Comparison of ENCODE assay signal across 18 cellular contexts in the genomic region with DNA sequence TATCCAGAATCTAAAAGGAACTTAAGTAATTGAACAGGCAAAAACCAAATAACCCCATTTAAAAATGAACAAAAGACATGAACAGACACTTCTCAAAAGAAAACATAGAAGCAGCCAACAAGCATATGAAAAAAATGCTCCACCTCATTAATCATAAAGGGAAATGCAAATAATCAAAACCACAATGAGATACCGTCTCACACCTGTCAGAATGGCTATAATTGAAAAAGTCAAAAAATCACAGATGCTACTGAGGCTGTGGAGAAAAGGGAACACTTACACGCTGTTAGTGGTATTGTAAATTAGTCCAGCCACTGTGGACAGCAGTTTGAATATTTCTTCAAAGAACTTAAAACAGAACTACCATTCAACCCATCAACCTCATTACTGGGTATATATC.
DNase-seq lines count a peak whose midpoint lies in the region; ATAC-seq and TF ChIP-seq lines count a peak whose summit lies in the region.
"Had no signal": no experiment of that assay in that cellular context is flagged by ENCODE, and none has a peak within 500 bp of the region (broad histone marks: within the 10 kb centered on the region; RNA-seq: fewer than 3 reads in every experiment).

No MANE protein-coding gene starts in this region.

- H3K36me3 Mint-ChIP-seq in memory B cell (no peaks in the 10 kb centered on the region), Calu3 (ENCODE audit: insufficient read depth, unreplicated experiment) (no peaks in the 10 kb centered on the region)
- H3K36me3 Mint-ChIP-seq: CD4-positive, alpha-beta memory T cell had no signal

- H3K4me3 Mint-ChIP-seq in memory B cell (no peak overlapping the region), Calu3 (ENCODE audit: low read depth, unreplicated experiment) (no peak overlapping the region)
- H3K4me3 Mint-ChIP-seq: CD4-positive, alpha-beta memory T cell had no signal

- DNase-seq in NCI-H1105 treated with DMSO at 0.1 percent for 48 hours (lab: John Stamatoyannopoulos, UW) (peak; percentile 48), NCI-H1105 (lab: John Stamatoyannopoulos, UW) (no peak), NCI-H1436 treated with DMSO at 0.1 percent for 48 hours (lab: John Stamatoyannopoulos, UW) (peak; percentile 55), NCI-H748 (lab: John Stamatoyannopoulos, UW; ENCODE audit: unreplicated experiment) (peak; percentile 37), memory B cell (ENCODE audit: low spot score in 2 of 2) (no peak), Calu3 (no peak)
- no peak for DNase-seq in stimulated activated CD4-positive, alpha-beta T cell treated with anti-CD3 and anti-CD28 coated beads, Interleukin-2, amount 100 ng/mL, for 48 hours
- no peak for DNase-seq in stimulated activated naive CD4-positive, alpha-beta T cell (lab: John Stamatoyannopoulos, UW)
- DNase-seq: 8988T; CD4-positive, alpha-beta memory T cell; GDM1; H7; MG63; NCI-H1694; NCI-H2081 treated with DMSO at 0.1 percent for 48 hours; SIG-M5; SK-N-SH; T-helper 2 cell had no signal

- ATAC-seq in memory B cell (ENCODE audit: low read depth) = peak; percentile 42

- BruUV-seq in Calu3 (replicated peaks; lab: Mats Ljungman, UMichigan) = no TSS peak

- H3K27me3 Mint-ChIP-seq in memory B cell (peaks cover 5% of the 10 kb centered on the region), Calu3 (ENCODE audit: unreplicated experiment) (no peaks in the 10 kb centered on the region)

- intact Hi-C loops in Calu3 (cut with micrococcal nuclease; ENCODE audit: unreplicated experiment) = no loop called here

- H3K4me1 Mint-ChIP-seq in memory B cell = peaks cover 8% of the 10 kb centered on the region
- H3K4me1 Mint-ChIP-seq in Calu3 (ENCODE audit: low read depth, unreplicated experiment) = no peaks in the 10 kb centered on the region
- H3K4me1 Mint-ChIP-seq: CD4-positive, alpha-beta memory T cell had no signal

- H3K9me3 Mint-ChIP-seq in memory B cell (peaks cover 3% of the 10 kb centered on the region), Calu3 (ENCODE audit: low read depth, unreplicated experiment) (peaks cover 6% of the 10 kb centered on the region)

- CTCF ChIA-PET in Calu3 (lab: Charles Lee) = interaction anchor here (0.6 kb wide), 2 partner anchors 189 to 241 kb away, joined by 3 to 4 read pairs; no protein-coding TSS in a partner anchor

- no peak overlapping the region for H3K27ac Mint-ChIP-seq in memory B cell
- no peak overlapping the region for H3K27ac Mint-ChIP-seq in Calu3 (ENCODE audit: unreplicated experiment)
- H3K27ac Mint-ChIP-seq: CD4-positive, alpha-beta memory T cell had no signal

- no peak for TF ChIP-seq CTCF in Calu3 (IDR thresholded peaks at IDR 0.05; ENCODE audit: unreplicated experiment)

Comparison
In these comparisons a context has a peak if more than half of its experiments do, and no peak if none do; other contexts are left out.
1. DNase-seq: peak in NCI-H1105 treated with DMSO at 0.1 percent for 48 hours (single experiment), NCI-H1436 treated with DMSO at 0.1 percent for 48 hours (single experiment) and NCI-H748 (single experiment); none in NCI-H1105 (single experiment), memory B cell (0 of 2), stimulated activated CD4-positive, alpha-beta T cell treated with anti-CD3 and anti-CD28 coated beads, Interleukin-2, amount 100 ng/mL, for 48 hours (0 of 2), Calu3 (single experiment) and stimulated activated naive CD4-positive, alpha-beta T cell (0 of 6).